9 cellular contexts compared by ENCODE assay signal in the genomic region with DNA sequence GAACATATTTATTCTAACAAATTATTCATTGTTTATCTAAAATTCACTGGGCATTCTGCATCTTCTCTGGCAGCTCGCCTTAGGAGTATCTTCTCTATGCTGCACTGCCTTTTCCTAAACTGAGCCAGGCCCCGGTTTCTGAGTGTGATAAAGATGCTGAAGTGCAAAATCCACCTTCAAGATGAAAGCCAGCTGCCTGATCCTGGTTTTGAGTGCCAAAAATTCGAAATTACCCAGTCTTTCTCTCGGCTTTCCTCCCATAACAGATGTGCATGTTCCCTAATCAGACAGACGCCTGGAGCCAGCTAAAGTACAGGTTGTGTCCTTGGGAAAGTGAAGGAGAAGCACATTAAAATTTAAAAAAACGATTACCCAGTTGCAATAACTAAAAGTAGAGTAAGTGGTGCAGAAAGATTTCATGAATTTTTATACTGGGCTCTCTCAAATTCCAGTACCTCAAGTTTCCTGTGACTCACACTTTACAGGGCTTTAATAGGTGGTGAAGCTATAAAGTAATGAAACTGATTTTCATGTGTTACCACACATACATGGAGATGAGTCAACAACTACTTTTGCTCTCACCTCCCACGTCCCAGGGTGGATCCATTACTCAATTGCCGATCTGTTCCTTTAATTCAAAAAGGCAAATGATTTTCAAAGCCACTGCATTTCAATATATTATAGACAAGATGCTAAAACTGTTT.
DNase-seq lines count a peak whose midpoint lies in the region; ATAC-seq, FAIRE-seq and TF ChIP-seq lines count a peak whose summit lies in the region.
"Had no signal": no experiment of that assay in that cellular context is flagged by ENCODE, and none has a peak within 500 bp of the region (broad histone marks: within the 10 kb centered on the region; RNA-seq: fewer than 3 reads in every experiment).

No MANE protein-coding gene starts in this region.

- H3K4me1 ChIP-seq in RWPE2 (ENCODE audit: insufficient read depth, poor library complexity, severe bottlenecking) (peaks cover 20% of the 10 kb centered on the region), smooth muscle cell (ENCODE audit: low read depth) (peaks cover 7% of the 10 kb centered on the region), kidney (ENCODE audit: control insufficient read depth in 1 of 2, insufficient read depth in 1 of 2, low read depth in 1 of 2, low read length in 2 of 2) (peaks cover 5 to 7% of the 10 kb centered on the region in 2 donors)
- H3K4me1 ChIP-seq: parathyroid adenoma had no signal

- H3K4me2 ChIP-seq in smooth muscle cell: peak overlapping the region; percentile 80

- peak overlapping the region; percentile 46 for H2AFZ ChIP-seq in smooth muscle cell (ENCODE audit: low read depth)
- H2AFZ ChIP-seq: parathyroid adenoma had no signal

- no peaks in the 10 kb centered on the region for H3K36me3 ChIP-seq in RWPE2 (ENCODE audit: low read depth)
- H3K36me3 ChIP-seq in smooth muscle cell (ENCODE audit: low read depth): no peaks in the 10 kb centered on the region
- no peaks in the 10 kb centered on the region for H3K36me3 ChIP-seq in kidney (ENCODE audit: control insufficient read depth in 1 of 2, insufficient read depth in 2 of 2, low read length in 2 of 2)

- H3K4me3 ChIP-seq in GM12864 (ENCODE audit: low read depth, low read length) (no peak overlapping the region), RWPE2 (ENCODE audit: severe bottlenecking) (no peak overlapping the region), smooth muscle cell (peak overlapping the region; percentile 23), kidney (ENCODE audit: low read length in 2 of 2) (no peak overlapping the region)

- H4K20me1 ChIP-seq in smooth muscle cell (ENCODE audit: low read depth): no peaks in the 10 kb centered on the region

- TF ChIP-seq CTCF in GM12864 (IDR thresholded peaks at IDR 0.05; ENCODE audit: low read depth, low read length, missing control alignments): no peak
- TF ChIP-seq CTCF in RWPE2 (IDR thresholded peaks at IDR 0.05; ENCODE audit: poor library complexity, severe bottlenecking): no peak
- no peak for TF ChIP-seq CTCF in smooth muscle cell (IDR thresholded peaks at IDR 0.05; ENCODE audit: borderline replicate concordance, insufficient read depth, poor library complexity, severe bottlenecking)
- TF ChIP-seq CTCF in kidney (IDR thresholded peaks at IDR 0.05; ENCODE audit: borderline replicate concordance, extremely low read depth, insufficient read depth): no peak

- H3K9ac ChIP-seq in smooth muscle cell (ENCODE audit: low read depth) (peak overlapping the region; percentile 42), kidney (ENCODE audit: low read length in 2 of 2) (no peak overlapping the region)
- H3K9ac ChIP-seq: parathyroid adenoma had no signal

- no peaks in the 10 kb centered on the region for H3K79me2 ChIP-seq in smooth muscle cell (ENCODE audit: low read depth)
- H3K79me2 ChIP-seq: parathyroid adenoma had no signal

- intact Hi-C loops in kidney (cut with DNase I): no loop called here

- no peak for FAIRE-seq in kidney (lab: Jason Lieb, UNC)

- H3F3A ChIP-seq in smooth muscle cell (ENCODE audit: low read depth): peaks cover 9% of the 10 kb centered on the region

- H3K9me3 ChIP-seq in RWPE2 (ENCODE audit: severe bottlenecking) (no peaks in the 10 kb centered on the region), smooth muscle cell (replicated peaks; ENCODE audit: low read depth) (no peaks in the 10 kb centered on the region), kidney (ENCODE audit: control insufficient read depth in 1 of 2, low read length in 2 of 2) (no peaks in the 10 kb centered on the region)

- H3K27me3 ChIP-seq in RWPE2 (ENCODE audit: insufficient read depth, poor library complexity, severe bottlenecking) (no peaks in the 10 kb centered on the region), smooth muscle cell (ENCODE audit: low read depth) (no peaks in the 10 kb centered on the region)

- DNase-seq in GM12864 (ENCODE audit: low read depth) (peak; percentile 12), RWPE2 (ENCODE audit: low spot score) (peak; percentile 48), dermis microvascular lymphatic vessel endothelial cell (ENCODE audit: low read depth in 2 of 2) (peak; percentile 43 to 54), smooth muscle cell (lab: John Stamatoyannopoulos, UW; ENCODE audit: unreplicated experiment) (no peak), NCI-H2227 (lab: John Stamatoyannopoulos, UW; ENCODE audit: unreplicated experiment) (no peak), NCI-H1092 treated with DMSO at 0.1 percent for 48 hours (lab: John Stamatoyannopoulos, UW) (no peak), kidney (no peak)

- H3K27ac ChIP-seq in RWPE2 (ENCODE audit: poor library complexity, severe bottlenecking) (peak overlapping the region; percentile 92), smooth muscle cell (ENCODE audit: low read depth) (peak overlapping the region; percentile 89), kidney (ENCODE audit: low read depth in 2 of 2, low read length in 2 of 2) (peak overlapping the region in 1 of 2 donors; percentile 19)
- H3K27ac ChIP-seq: parathyroid adenoma had no signal

- 51% methylated on average over 8 of the region's 8 CpGs for WGBS in smooth muscle cell (ENCODE audit: low lambda C conversion rate)

- ATAC-seq in HG02571 (IDR thresholded peaks at IDR 0.05; ENCODE audit: unreplicated experiment) (peak; percentile 56), RWPE2 (ENCODE audit: low read depth) (peak; percentile 95)

Comparison
In these comparisons a context has a peak if more than half of its experiments do, and no peak if none do; other contexts are left out.
1. DNase-seq: peak in GM12864 (single experiment), RWPE2 (single experiment) and dermis microvascular lymphatic vessel endothelial cell (2 of 2); none in smooth muscle cell (single experiment), NCI-H2227 (single experiment), NCI-H1092 treated with DMSO at 0.1 percent for 48 hours (single experiment) and kidney (single experiment).